ENCODE assay signal across 8 cellular contexts in the genomic region with DNA sequence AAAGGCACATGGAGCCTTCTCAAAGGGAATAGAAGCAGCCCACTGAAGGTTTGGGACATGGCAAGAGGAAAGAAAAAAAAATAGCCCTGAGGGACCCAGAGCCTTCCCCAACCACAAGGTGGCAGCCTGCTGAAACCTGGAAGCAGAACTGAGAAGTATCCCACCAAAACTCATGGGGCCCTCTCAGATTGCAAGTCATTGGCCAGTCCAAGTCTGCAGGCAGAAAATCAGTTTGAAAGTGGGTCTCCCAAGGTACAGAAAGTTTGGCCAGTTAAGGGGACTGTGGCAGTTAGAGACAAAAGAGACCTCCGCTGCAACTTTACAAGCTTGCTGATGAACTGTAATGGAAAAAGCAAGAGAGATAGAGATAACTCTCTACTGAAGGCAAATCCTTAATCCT.
DNase-seq lines count a peak whose midpoint lies in the region; ATAC-seq and TF ChIP-seq lines count a peak whose summit lies in the region.

No MANE protein-coding gene starts in this region.

- ATAC-seq in GM18870 (IDR thresholded peaks at IDR 0.05; ENCODE audit: unreplicated experiment) (peak; percentile 78), HG03103 (IDR thresholded peaks at IDR 0.05; ENCODE audit: low read depth, unreplicated experiment) (peak; percentile 95), right cardiac atrium (no peak)

- peaks cover 15% of the 10 kb centered on the region for H3K4me1 Mint-ChIP-seq in activated T-helper 2 cell treated with anti-CD3 and anti-CD28 coated beads, Interferon-gamma antibody, Interleukin-2, Interleukin-4, amounts not matched to agents 10 μg/mL and 5 μg/mL and 100 μg/mL, durations not matched to agents 14 hours and 24 hours and 36 hours (ENCODE audit: low read depth)

- intact Hi-C loops in activated T-helper 2 cell treated with anti-CD3 and anti-CD28 coated beads, Interferon-gamma antibody, Interleukin-2, Interleukin-4, amounts not matched to agents 10 μg/mL and 5 μg/mL and 100 μg/mL, durations not matched to agents 14 hours and 24 hours and 36 hours (cut with micrococcal nuclease), result loop anchor here (1.0 to 10.0 kb wide), 5 partner anchors 140 to 962 kb away; a partner anchor contains a TSS
- intact Hi-C loops in right cardiac atrium (cut with DNase I), result loop anchor here in 1 of 4 donors (5.0 kb wide), 1 partner anchor 295 kb away; no protein-coding TSS in a partner anchor

- H3K27ac Mint-ChIP-seq in activated T-helper 2 cell treated with anti-CD3 and anti-CD28 coated beads, Interferon-gamma antibody, Interleukin-2, Interleukin-4, amounts not matched to agents 10 μg/mL and 5 μg/mL and 100 μg/mL, durations not matched to agents 14 hours and 24 hours and 36 hours, result no peak overlapping the region

- no peaks in the 10 kb centered on the region for H3K9me3 Mint-ChIP-seq in activated T-helper 2 cell treated with anti-CD3 and anti-CD28 coated beads, Interferon-gamma antibody, Interleukin-2, Interleukin-4, amounts not matched to agents 10 μg/mL and 5 μg/mL and 100 μg/mL, durations not matched to agents 14 hours and 24 hours and 36 hours

- no peak for TF ChIP-seq POLR2A in Peyer's patch (IDR thresholded peaks at IDR 0.05)

- no peak overlapping the region for H3K4me3 Mint-ChIP-seq in activated T-helper 2 cell treated with anti-CD3 and anti-CD28 coated beads, Interferon-gamma antibody, Interleukin-2, Interleukin-4, amounts not matched to agents 10 μg/mL and 5 μg/mL and 100 μg/mL, durations not matched to agents 14 hours and 24 hours and 36 hours (ENCODE audit: low read depth)

- no peaks in the 10 kb centered on the region for H3K36me3 ChIP-seq in Peyer's patch

- H3K4me1 ChIP-seq in Peyer's patch (no peaks in the 10 kb centered on the region), right cardiac atrium (ENCODE audit: control insufficient read depth, insufficient read depth, low read length) (peaks cover 2% of the 10 kb centered on the region)

- DNase-seq in AG10803 (ENCODE audit: low read depth) (peak; percentile 69), Peyer's patch (peak; percentile 31 to 66 (median 51)), right cardiac atrium (peak; percentile 18 to 62 (median 35)), DMS79 (lab: John Stamatoyannopoulos, UW) (no peak)
- peak; percentile 33 for DNase-seq in activated T-helper 2 cell treated with anti-CD3 and anti-CD28 coated beads, Interferon-gamma antibody, Interleukin-2, Interleukin-4, amounts not matched to agents 10 μg/mL and 5 μg/mL and 100 μg/mL, durations not matched to agents 14 hours and 24 hours and 36 hours (ENCODE audit: low spot score)
- peak; percentile 24 to 25 for DNase-seq in stimulated activated CD4-positive, alpha-beta T cell treated with anti-CD3 and anti-CD28 coated beads, Interleukin-4, amount 100 ng/mL, for 48 hours (ENCODE audit: low read depth in 2 of 2)

- 100% methylated on average over 1 of the region's 1 CpG for WGBS in right cardiac atrium

- H3K9me3 ChIP-seq in Peyer's patch (no peaks in the 10 kb centered on the region), right cardiac atrium (ENCODE audit: control insufficient read depth, low read length) (no peaks in the 10 kb centered on the region)

- H3K4me3 ChIP-seq in AG10803 (ENCODE audit: low read length) (no peak overlapping the region), Peyer's patch (no peak overlapping the region), right cardiac atrium (ENCODE audit: low read length) (no peak overlapping the region)

- no peaks in the 10 kb centered on the region for H3K36me3 Mint-ChIP-seq in activated T-helper 2 cell treated with anti-CD3 and anti-CD28 coated beads, Interferon-gamma antibody, Interleukin-2, Interleukin-4, amounts not matched to agents 10 μg/mL and 5 μg/mL and 100 μg/mL, durations not matched to agents 14 hours and 24 hours and 36 hours (ENCODE audit: low read depth)

- peak; percentile 78 for TF ChIP-seq CTCF in AG10803 (conservative IDR thresholded peaks at IDR 0.05; ENCODE audit: low read length)
- TF ChIP-seq CTCF in Peyer's patch (IDR thresholded peaks at IDR 0.05), result peak in 5 of 6 experiments; percentile 33 to 53 (median 45)

- no peaks in the 10 kb centered on the region for H3K27me3 ChIP-seq in Peyer's patch
- no peaks in the 10 kb centered on the region for H3K27me3 ChIP-seq in right cardiac atrium (ENCODE audit: control insufficient read depth, insufficient read depth)

- peaks cover 5% of the 10 kb centered on the region for H3K27me3 Mint-ChIP-seq in activated T-helper 2 cell treated with anti-CD3 and anti-CD28 coated beads, Interferon-gamma antibody, Interleukin-2, Interleukin-4, amounts not matched to agents 10 μg/mL and 5 μg/mL and 100 μg/mL, durations not matched to agents 14 hours and 24 hours and 36 hours (ENCODE audit: low read depth)

- no peak overlapping the region for H3K27ac ChIP-seq in Peyer's patch
- H3K27ac ChIP-seq in right cardiac atrium (ENCODE audit: low read length), result no peak overlapping the region

Comparison
In these comparisons a context has a peak if more than half of its experiments do, and no peak if none do; other contexts are left out.
1. ATAC-seq: peak in GM18870 (single experiment) and HG03103 (single experiment); none in right cardiac atrium (0 of 2).